In genomic region chr6:11143394-11144371, GRCh38 we compare ENCODE assay signal across 1 cellular context.
TF ChIP-seq lines count a peak whose summit lies in the region.

No MANE protein-coding gene starts in this region.

TF ChIP-seq in HepG2, 621 proteins besides CTCF, POLR2A, EP300 and RAD21 (continued from another document and continues in another):
- TF ChIP-seq ARID4A (CRISPR knock-in tag; IDR thresholded peaks at IDR 0.05; ENCODE audit: borderline replicate concordance) (peak; percentile 45; the same call in 1 of the 2 replicates), ZNF256 (CRISPR knock-in tag; conservative IDR thresholded peaks at IDR 0.05) (0 out of 2 replicates have a peak, but pooled peaks have one; percentile 22), ERF (CRISPR knock-in tag; IDR thresholded peaks at IDR 0.05) (peak; percentile 85), ZNF3 (CRISPR knock-in tag; IDR thresholded peaks at IDR 0.05) (no peak), ZBTB21 (CRISPR knock-in tag; IDR thresholded peaks at IDR 0.05) (peak; percentile 71; the same call in 1 of the 2 replicates), ZMYM3 (CRISPR knock-in tag; IDR thresholded peaks at IDR 0.05) (0 out of 2 replicates have a peak, but pooled peaks have one; percentile 60), ZNF281 (CRISPR knock-in tag; IDR thresholded peaks at IDR 0.05; ENCODE audit: borderline replicate concordance) (peak; percentile 60; the same call in 1 of the 2 replicates), ZNF672 (CRISPR knock-in tag; IDR thresholded peaks at IDR 0.05) (peak; percentile 67; the same call in 1 of the 2 replicates), ZNF780A (CRISPR knock-in tag; IDR thresholded peaks at IDR 0.05) (peak; percentile 78), RARA (CRISPR knock-in tag; IDR thresholded peaks at IDR 0.05) (peak; percentile 67), ISL2 (CRISPR knock-in tag; IDR thresholded peaks at IDR 0.05) (no peak), ZNF589 (CRISPR knock-in tag; conservative IDR thresholded peaks at IDR 0.05) (peak; percentile 80), ZNF337 (CRISPR knock-in tag; IDR thresholded peaks at IDR 0.05; ENCODE audit: borderline replicate concordance, low read depth) (peak; percentile 71; the same call in 1 of the 2 replicates), IRF2 (CRISPR knock-in tag; IDR thresholded peaks at IDR 0.05) (peak; percentile 89), ZNF644 (CRISPR knock-in tag; IDR thresholded peaks at IDR 0.05; ENCODE audit: low read depth) (peak; percentile 100), NR3C1 (CRISPR knock-in tag; IDR thresholded peaks at IDR 0.05) (no peak), FOXO1 (CRISPR knock-in tag; IDR thresholded peaks at IDR 0.05) (peak; percentile 70; the same call in 1 of the 2 replicates), GLI4 (CRISPR knock-in tag; IDR thresholded peaks at IDR 0.05; ENCODE audit: borderline replicate concordance) (peak; percentile 8; the same call in 1 of the 2 replicates), DRAP1 (CRISPR knock-in tag; IDR thresholded peaks at IDR 0.05) (peak; percentile 42; the same call in 1 of the 2 replicates), HDAC1 (CRISPR knock-in tag; IDR thresholded peaks at IDR 0.05) (peak; percentile 60; the same call in 1 of the 2 replicates), KLF16 (CRISPR knock-in tag; IDR thresholded peaks at IDR 0.05) (peak in 1 of 2 experiments; percentile 71; a peak in 2 of 4 replicates), ZNF710 (CRISPR knock-in tag; IDR thresholded peaks at IDR 0.05; ENCODE audit: borderline replicate concordance) (peak; percentile 62; the same call in 1 of the 2 replicates), MAFK (conservative IDR thresholded peaks at IDR 0.05 in 1 of 2, IDR thresholded peaks at IDR 0.05 in 1 of 2; ENCODE audit: low read length in 2 of 2) (peak; percentile 47 to 81), ELF1 (CRISPR knock-in tag; IDR thresholded peaks at IDR 0.05) (no peak), CENPT (CRISPR knock-in tag; IDR thresholded peaks at IDR 0.05; ENCODE audit: low read depth) (0 out of 2 replicates have a peak, but pooled peaks have one; percentile 62), PRMT3 (CRISPR knock-in tag; IDR thresholded peaks at IDR 0.05; ENCODE audit: borderline replicate concordance, low read depth) (no peak), ZBTB7A (CRISPR knock-in tag; IDR thresholded peaks at IDR 0.05) (0 out of 2 replicates have a peak, but pooled peaks have one; percentile 57), ZMYM4 (CRISPR knock-in tag; IDR thresholded peaks at IDR 0.05) (peak; percentile 86), ZNF800 (CRISPR knock-in tag; IDR thresholded peaks at IDR 0.05) (no peak), ZNF557 (CRISPR knock-in tag; IDR thresholded peaks at IDR 0.05) (peak; percentile 54; the same call in 1 of the 2 replicates)
- TF ChIP-seq, protein P1, sequence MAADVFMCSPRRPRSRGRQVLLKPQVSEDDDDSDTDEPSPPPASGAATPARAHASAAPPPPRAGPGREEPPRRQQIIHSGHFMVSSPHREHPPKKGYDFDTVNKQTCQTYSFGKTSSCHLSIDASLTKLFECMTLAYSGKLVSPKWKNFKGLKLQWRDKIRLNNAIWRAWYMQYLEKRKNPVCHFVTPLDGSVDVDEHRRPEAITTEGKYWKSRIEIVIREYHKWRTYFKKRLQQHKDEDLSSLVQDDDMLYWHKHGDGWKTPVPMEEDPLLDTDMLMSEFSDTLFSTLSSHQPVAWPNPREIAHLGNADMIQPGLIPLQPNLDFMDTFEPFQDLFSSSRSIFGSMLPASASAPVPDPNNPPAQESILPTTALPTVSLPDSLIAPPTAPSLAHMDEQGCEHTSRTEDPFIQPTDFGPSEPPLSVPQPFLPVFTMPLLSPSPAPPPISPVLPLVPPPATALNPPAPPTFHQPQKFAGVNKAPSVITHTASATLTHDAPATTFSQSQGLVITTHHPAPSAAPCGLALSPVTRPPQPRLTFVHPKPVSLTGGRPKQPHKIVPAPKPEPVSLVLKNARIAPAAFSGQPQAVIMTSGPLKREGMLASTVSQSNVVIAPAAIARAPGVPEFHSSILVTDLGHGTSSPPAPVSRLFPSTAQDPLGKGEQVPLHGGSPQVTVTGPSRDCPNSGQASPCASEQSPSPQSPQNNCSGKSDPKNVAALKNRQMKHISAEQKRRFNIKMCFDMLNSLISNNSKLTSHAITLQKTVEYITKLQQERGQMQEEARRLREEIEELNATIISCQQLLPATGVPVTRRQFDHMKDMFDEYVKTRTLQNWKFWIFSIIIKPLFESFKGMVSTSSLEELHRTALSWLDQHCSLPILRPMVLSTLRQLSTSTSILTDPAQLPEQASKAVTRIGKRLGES (CRISPR knock-in tag; IDR thresholded peaks at IDR 0.05; ENCODE audit: borderline replicate concordance) = no peak
- TF ChIP-seq, protein P2, sequence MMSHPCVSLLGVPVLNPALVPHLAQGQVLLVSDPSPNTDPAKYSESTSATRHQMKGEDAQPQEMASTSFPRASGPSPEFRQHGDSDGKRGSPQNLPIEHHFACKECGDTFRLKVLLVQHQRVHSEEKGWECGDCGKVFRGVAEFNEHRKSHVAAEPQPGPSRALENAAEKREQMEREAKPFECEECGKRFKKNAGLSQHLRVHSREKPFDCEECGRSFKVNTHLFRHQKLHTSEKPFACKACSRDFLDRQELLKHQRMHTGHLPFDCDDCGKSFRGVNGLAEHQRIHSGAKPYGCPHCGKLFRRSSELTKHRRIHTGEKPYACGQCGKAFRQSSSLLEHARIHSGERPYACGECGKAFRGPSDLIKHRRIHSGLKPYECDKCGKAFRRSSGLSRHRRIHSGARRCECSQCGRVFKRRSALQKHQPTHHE (CRISPR knock-in tag; IDR thresholded peaks at IDR 0.05; ENCODE audit: borderline replicate concordance) = no peak
- TF ChIP-seq, protein P3, sequence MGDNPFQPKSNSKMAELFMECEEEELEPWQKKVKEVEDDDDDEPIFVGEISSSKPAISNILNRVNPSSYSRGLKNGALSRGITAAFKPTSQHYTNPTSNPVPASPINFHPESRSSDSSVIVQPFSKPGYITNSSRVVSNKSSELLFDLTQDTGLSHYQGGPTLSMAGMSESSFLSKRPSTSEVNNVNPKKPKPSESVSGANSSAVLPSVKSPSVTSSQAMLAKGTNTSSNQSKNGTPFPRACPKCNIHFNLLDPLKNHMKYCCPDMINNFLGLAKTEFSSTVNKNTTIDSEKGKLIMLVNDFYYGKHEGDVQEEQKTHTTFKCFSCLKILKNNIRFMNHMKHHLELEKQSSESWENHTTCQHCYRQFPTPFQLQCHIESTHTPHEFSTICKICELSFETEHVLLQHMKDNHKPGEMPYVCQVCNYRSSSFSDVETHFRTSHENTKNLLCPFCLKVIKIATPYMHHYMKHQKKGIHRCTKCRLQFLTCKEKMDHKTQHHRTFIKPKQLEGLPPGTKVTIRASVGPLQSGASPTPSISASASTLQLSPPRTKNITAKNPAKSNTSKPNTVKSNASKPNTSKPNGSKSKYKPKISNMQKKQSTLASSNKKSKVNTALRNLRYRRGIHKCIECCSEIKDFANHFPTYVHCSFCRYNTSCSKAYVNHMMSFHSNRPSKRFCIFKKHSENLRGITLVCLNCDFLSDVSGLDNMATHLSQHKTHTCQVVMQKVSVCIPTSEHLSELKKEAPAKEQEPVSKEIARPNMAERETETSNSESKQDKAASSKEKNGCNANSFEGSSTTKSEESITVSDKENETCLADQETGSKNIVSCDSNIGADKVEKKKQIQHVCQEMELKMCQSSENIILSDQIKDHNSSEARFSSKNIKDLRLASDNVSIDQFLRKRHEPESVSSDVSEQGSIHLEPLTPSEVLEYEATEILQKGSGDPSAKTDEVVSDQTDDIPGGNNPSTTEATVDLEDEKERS (CRISPR knock-in tag; IDR thresholded peaks at IDR 0.05) = peak; percentile 88; the same call in 1 of the 2 replicates
- TF ChIP-seq, protein P4, sequence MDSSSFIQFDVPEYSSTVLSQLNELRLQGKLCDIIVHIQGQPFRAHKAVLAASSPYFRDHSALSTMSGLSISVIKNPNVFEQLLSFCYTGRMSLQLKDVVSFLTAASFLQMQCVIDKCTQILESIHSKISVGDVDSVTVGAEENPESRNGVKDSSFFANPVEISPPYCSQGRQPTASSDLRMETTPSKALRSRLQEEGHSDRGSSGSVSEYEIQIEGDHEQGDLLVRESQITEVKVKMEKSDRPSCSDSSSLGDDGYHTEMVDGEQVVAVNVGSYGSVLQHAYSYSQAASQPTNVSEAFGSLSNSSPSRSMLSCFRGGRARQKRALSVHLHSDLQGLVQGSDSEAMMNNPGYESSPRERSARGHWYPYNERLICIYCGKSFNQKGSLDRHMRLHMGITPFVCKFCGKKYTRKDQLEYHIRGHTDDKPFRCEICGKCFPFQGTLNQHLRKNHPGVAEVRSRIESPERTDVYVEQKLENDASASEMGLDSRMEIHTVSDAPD (CRISPR knock-in tag; IDR thresholded peaks at IDR 0.05) = no peak
